In genomic region chr15:39589815-39590644, GRCh38 we compare ENCODE assay signal across 22 cellular contexts. TPM values are rescaled to one million over a fixed set of nuclear protein-coding genes. Genes with fewer than 3 reads are reported as not detected.
DNase-seq lines count a peak whose midpoint lies in the region; ATAC-seq and TF ChIP-seq lines count a peak whose summit lies in the region.
"Had no signal": no experiment of that assay in that cellular context is flagged by ENCODE, and none has a peak within 500 bp of the region (broad histone marks: within the 10 kb centered on the region; RNA-seq: fewer than 3 reads in every experiment).

No MANE protein-coding gene starts in this region.

- intact Hi-C loops in CD4-positive, alpha-beta memory T cell (cut with micrococcal nuclease) = no loop called here
- intact Hi-C loops in natural killer cell (cut with micrococcal nuclease) = loop anchor here (10.0 kb wide), 1 partner anchor 1115 kb away; no protein-coding TSS in a partner anchor

- no peak overlapping the region for H3K4me3 Mint-ChIP-seq in CD4-positive, alpha-beta memory T cell
- no peak overlapping the region for H3K4me3 Mint-ChIP-seq in natural killer cell
- H3K4me3 Mint-ChIP-seq: brain; dendritic cell treated with granulocyte-macrophage colony-stimulating factor and Interleukin-4, amounts not matched to agents 40 ng/mL and 50 ng/mL, for 4 days had no signal

- H3K27me3 ChIP-seq in RWPE2 (ENCODE audit: insufficient read depth, poor library complexity, severe bottlenecking) = no peaks in the 10 kb centered on the region
- no peaks in the 10 kb centered on the region for H3K27me3 ChIP-seq in CD4-positive, alpha-beta memory T cell (ENCODE audit: insufficient read depth, low read length)
- H3K27me3 ChIP-seq: BE2C had no signal

- peaks cover 100% of the 10 kb centered on the region for H3K36me3 ChIP-seq in RWPE2 (ENCODE audit: low read depth)
- H3K36me3 ChIP-seq in CD4-positive, alpha-beta memory T cell (ENCODE audit: insufficient read depth, low read length) = no peaks in the 10 kb centered on the region
- H3K36me3 ChIP-seq: BE2C had no signal

- peaks cover 3 to 10% of the 10 kb centered on the region in 2 donors for H3K36me3 Mint-ChIP-seq in CD4-positive, alpha-beta memory T cell
- H3K36me3 Mint-ChIP-seq in natural killer cell = peaks cover 54% of the 10 kb centered on the region

- no peaks in the 10 kb centered on the region for H3K27me3 Mint-ChIP-seq in CD4-positive, alpha-beta memory T cell
- H3K27me3 Mint-ChIP-seq in natural killer cell (ENCODE audit: low read depth in 2 of 2) = no peaks in the 10 kb centered on the region

- POLR2A ChIA-PET in CD4-positive, alpha-beta memory T cell (lab: Charles Lee; ENCODE audit: partially characterized antibody) = interaction anchor here (1.4 kb wide), 1 partner anchor 10 kb away, joined by 4 read pairs; the partner anchor contains the start of gene THBS1

- no peak for TF ChIP-seq CTCF in RWPE2 (IDR thresholded peaks at IDR 0.05; ENCODE audit: poor library complexity, severe bottlenecking)
- no peak for TF ChIP-seq CTCF in fibroblast of pulmonary artery (IDR thresholded peaks at IDR 0.05; ENCODE audit: low read length, missing control alignments)
- no peak for TF ChIP-seq CTCF in natural killer cell (IDR thresholded peaks at IDR 0.05)

- peak; percentile 36 for DNase-seq in Daoy (ENCODE audit: low read depth)
- DNase-seq in RWPE2 (ENCODE audit: low spot score) = no peak
- peak; percentile 62 for DNase-seq in fibroblast of pulmonary artery (ENCODE audit: low read depth)
- peak; percentile 13 for DNase-seq in pulmonary artery endothelial cell (ENCODE audit: low read depth, low spot score)
- no peak for DNase-seq in CD4-positive, alpha-beta memory T cell
- no peak for DNase-seq in natural killer cell
- DNase-seq: activated CD4-positive, alpha-beta T cell treated with anti-CD3 and anti-CD28 coated beads, Interleukin-2, amount 50 U/mL, for 1 hour; activated naive CD4-positive, alpha-beta T cell treated with Interleukin-2 at 50 U/mL for 16 hours; BE2C; HCEC 1CT; hypothalamus; Karpas-422; NCI-H1417 treated with DMSO at 0.1 percent for 48 hours; OCI-M1; stimulated activated CD4-positive, alpha-beta T cell treated with anti-CD3 and anti-CD28 coated beads, Interleukin-4, amount 100 ng/mL, for 4 hours; stimulated activated CD8-positive, alpha-beta memory T cell treated with anti-CD3 and anti-CD28 coated beads, Interleukin-4, amount 100 ng/mL, for 48 hours had no signal

- H3K9me3 Mint-ChIP-seq in CD4-positive, alpha-beta memory T cell = no peaks in the 10 kb centered on the region
- H3K9me3 Mint-ChIP-seq in natural killer cell = no peaks in the 10 kb centered on the region
- H3K9me3 Mint-ChIP-seq: brain; dendritic cell treated with granulocyte-macrophage colony-stimulating factor and Interleukin-4, amounts not matched to agents 40 ng/mL and 50 ng/mL, for 4 days had no signal

- no peak overlapping the region for H3K27ac Mint-ChIP-seq in CD4-positive, alpha-beta memory T cell
- no peak overlapping the region for H3K27ac Mint-ChIP-seq in natural killer cell
- H3K27ac Mint-ChIP-seq: dendritic cell treated with granulocyte-macrophage colony-stimulating factor and Interleukin-4, amounts not matched to agents 40 ng/mL and 50 ng/mL, for 4 days had no signal

- 0 out of 3 replicates have a peak, but pooled peaks have one; percentile 0 for ATAC-seq in RWPE2 (ENCODE audit: low read depth)
- ATAC-seq in GM21717 (IDR thresholded peaks at IDR 0.05; ENCODE audit: unreplicated experiment) = no peak
- ATAC-seq in GM18870 (IDR thresholded peaks at IDR 0.05; ENCODE audit: unreplicated experiment) = no peak
- ATAC-seq in natural killer cell = no peak
- ATAC-seq: esophagus mucosa had no signal

- peak overlapping the region; percentile 95 for H3K27ac ChIP-seq in RWPE2 (ENCODE audit: poor library complexity, severe bottlenecking)
- no peak overlapping the region for H3K27ac ChIP-seq in CD4-positive, alpha-beta memory T cell (ENCODE audit: low read depth, low read length)
- H3K27ac ChIP-seq: SK-N-MC had no signal

- CTCF ChIA-PET in CD4-positive, alpha-beta memory T cell (lab: Charles Lee; ENCODE audit: partially characterized antibody) = interaction anchor here (4.3 kb wide), 1 partner anchor 167 kb away, joined by 30 read pairs; no protein-coding TSS in a partner anchor

- peaks cover under 1% of the 10 kb centered on the region for H3K4me1 ChIP-seq in RWPE2 (ENCODE audit: insufficient read depth, poor library complexity, severe bottlenecking)
- peaks cover 5% of the 10 kb centered on the region for H3K4me1 ChIP-seq in CD4-positive, alpha-beta memory T cell (ENCODE audit: insufficient read depth, low read length)

- H3K4me1 Mint-ChIP-seq in CD4-positive, alpha-beta memory T cell = peaks cover 6 to 15% (median 9%) of the 10 kb centered on the region in 4 donors
- peaks cover 28 to 36% of the 10 kb centered on the region in 2 donors for H3K4me1 Mint-ChIP-seq in natural killer cell

- H3K9me3 ChIP-seq in RWPE2 (ENCODE audit: severe bottlenecking) = no peaks in the 10 kb centered on the region
- H3K9me3 ChIP-seq in CD4-positive, alpha-beta memory T cell (ENCODE audit: control insufficient read depth in 1 of 2, low read length in 2 of 2) = no peaks in the 10 kb centered on the region
- H3K9me3 ChIP-seq: BE2C had no signal

- H3K4me3 ChIP-seq in RWPE2 (ENCODE audit: severe bottlenecking) (no peak overlapping the region), fibroblast of pulmonary artery (replicated peaks; ENCODE audit: low read depth, low read length) (no peak overlapping the region)
- H3K4me3 ChIP-seq in CD4-positive, alpha-beta memory T cell (ENCODE audit: low read length in 2 of 2) = no peak overlapping the region
- H3K4me3 ChIP-seq: SK-N-MC had no signal

RNA-seq across cellular contexts. Expression of gene THBS1, which starts 9.2 kb away (rescaled TPM):
- total RNA-seq in Daoy (2014; rRNA removed; shearing (Covaris generic)) = 567 and 839 TPM in 2 replicates
- total RNA-seq in pulmonary artery endothelial cell (5,210 and 8,327 TPM in 2 replicates), natural killer cell (10 to 100 TPM; 27.1 to 43.3 (median 38.3) TPM)
- 1 to 10 TPM; 4.0 to 7.6 TPM for total RNA-seq in CD4-positive, alpha-beta memory T cell
- 1 to 10 TPM in 1 of 2 donors, under 1 TPM in 1; 0.77 to 1.1 TPM for polyA plus RNA-seq in CD4-positive, alpha-beta memory T cell

Comparison
In these comparisons a context has a peak if more than half of its experiments do, and no peak if none do; other contexts are left out.
1. DNase-seq: peak in Daoy (single experiment), fibroblast of pulmonary artery (single experiment) and pulmonary artery endothelial cell (single experiment); none in RWPE2 (single experiment), CD4-positive, alpha-beta memory T cell (0 of 5) and natural killer cell (single experiment).
2. RNA of gene THBS1, which starts 9.2 kb away (total RNA-seq): 5,210 to 8,327 TPM in pulmonary artery endothelial cell and 567 to 839 TPM in Daoy; 27.1 to 43.3 TPM in natural killer cell and 4.0 to 7.6 TPM in CD4-positive, alpha-beta memory T cell; every median in the first group is over 10 times any median in the second.